8 cellular contexts compared by ENCODE assay signal in genomic region chr2:27118525-27119329, GRCh38. TPM values are rescaled to one million over a fixed set of nuclear protein-coding genes. Genes with fewer than 3 reads are reported as not detected.
DNase-seq lines count a peak whose midpoint lies in the region; ATAC-seq, FAIRE-seq and TF ChIP-seq lines count a peak whose summit lies in the region.

TSS of gene CGREF1 (minus strand) at chr2:27119128. CDS start at chr2:27104366, 14,762 bp downstream.

- TF ChIP-seq POLR2A in HepG2 (IDR thresholded peaks at IDR 0.05; ENCODE audit: insufficient read depth in 1 of 2, low read depth in 2 of 2, low read length in 2 of 2) (no peak), stomach (IDR thresholded peaks at IDR 0.05) (no peak)

- H3K79me2 ChIP-seq in HepG2 (ENCODE audit: insufficient read depth, low read length) = no peaks in the 10 kb centered on the region

- H4K20me1 ChIP-seq in HepG2 (ENCODE audit: insufficient read depth, low read length) = no peaks in the 10 kb centered on the region

- H3K4me3 ChIP-seq in HepG2 (replicated peaks in 1 of 3; ENCODE audit: insufficient read depth in 1 of 3, low read depth in 2 of 3, low read length in 3 of 3) (peak within 1 kb of the TSS; percentile 53 to 82 (median 60)), stomach (peak within 1 kb of the TSS; percentile 44 to 58 (median 50))

- peaks cover 50% of the 10 kb centered on the region for H3K27me3 Mint-ChIP-seq in Calu3 (ENCODE audit: unreplicated experiment)
- peaks cover 71% of the 10 kb centered on the region for H3K27me3 Mint-ChIP-seq in brain

- ATAC-seq in HepG2 = peak; percentile 40
- no peak for ATAC-seq in HG02763 (IDR thresholded peaks at IDR 0.05; ENCODE audit: unreplicated experiment)

- H3K4me2 ChIP-seq in HepG2 (ENCODE audit: low read depth, low read length) = peak within 1 kb of the TSS; percentile 92

- no peak within 1 kb of the TSS for H2AFZ ChIP-seq in HepG2 (ENCODE audit: low read length)

- TF ChIP-seq EP300 in HepG2 (IDR thresholded peaks at IDR 0.05; ENCODE audit: low read depth in 2 of 2, low read length in 2 of 2) = no peak
- no peak for TF ChIP-seq EP300 in HepG2 (CRISPR knock-in tag; IDR thresholded peaks at IDR 0.05; ENCODE audit: borderline replicate concordance)
- TF ChIP-seq EP300 in stomach (IDR thresholded peaks at IDR 0.05) = no peak

- POLR2A ChIA-PET in HepG2 (lab: Yijun Ruan, JAX) = interaction anchor here (0.7 to 1.7 kb wide), 6 partner anchors 11 to 93 kb away, joined by 3 to 11 read pairs (median 4); partner anchors contain the start of genes ATRAID, PREB and SLC5A6

- H3K4me3 Mint-ChIP-seq in Calu3 (ENCODE audit: low read depth, unreplicated experiment) (peak within 1 kb of the TSS; percentile 73), brain (peak within 1 kb of the TSS; percentile 82 to 89 (median 85))

- DNase-seq in Calu3 (peak; percentile 31), MV-4-11 (lab: John Stamatoyannopoulos, UW) (peak; percentile 45), HepG2 (ENCODE audit: low spot score) (no peak), stomach (peak; percentile 45), NCI-H226 (no peak), foreskin melanocyte (no peak)

- H3K36me3 Mint-ChIP-seq in Calu3 (ENCODE audit: insufficient read depth, unreplicated experiment) (peaks cover 19% of the 10 kb centered on the region), brain (no peaks in the 10 kb centered on the region)

- no peak for TF ChIP-seq CTCF in Calu3 (IDR thresholded peaks at IDR 0.05; ENCODE audit: unreplicated experiment)
- no peak for TF ChIP-seq CTCF in brain (conservative IDR thresholded peaks at IDR 0.05)
- peak; percentile 33; the same call in 1 of the 2 replicates for TF ChIP-seq CTCF in HepG2 (CRISPR knock-in tag; IDR thresholded peaks at IDR 0.05)
- TF ChIP-seq CTCF in stomach (IDR thresholded peaks at IDR 0.05) = no peak

- BruUV-seq in Calu3 (replicated peaks; lab: Mats Ljungman, UMichigan) (no TSS peak), HepG2 (replicated peaks; lab: Mats Ljungman, UMichigan) (no TSS peak)

- CTCF ChIA-PET in Calu3 (lab: Charles Lee) = no interaction called here
- CTCF ChIA-PET in HepG2 (lab: Yijun Ruan, JAX; ENCODE audit: low intra/inter-chr PET ratio, low total read pairs) = no interaction called here

- H3K4me1 ChIP-seq in HepG2 (ENCODE audit: insufficient read depth, low read length) (peaks cover 64% of the 10 kb centered on the region), stomach (peaks cover 13 to 28% (median 23%) of the 10 kb centered on the region in 4 donors)

- H3K27ac Mint-ChIP-seq in Calu3 (ENCODE audit: unreplicated experiment) = no peak within 1 kb of the TSS
- peak within 1 kb of the TSS in 3 of 5 experiments; percentile 56 to 86 (median 79) for H3K27ac Mint-ChIP-seq in brain

- H3K9ac ChIP-seq in HepG2 (ENCODE audit: insufficient read depth, low read depth, low read length) = peak within 1 kb of the TSS; percentile 70

- H3K36me3 ChIP-seq in HepG2 (replicated peaks in 1 of 2; ENCODE audit: control insufficient read depth in 1 of 2, insufficient read depth in 2 of 2, low read length in 2 of 2) = no peaks in the 10 kb centered on the region
- no peaks in the 10 kb centered on the region for H3K36me3 ChIP-seq in stomach

- FAIRE-seq in HepG2 (lab: Jason Lieb, UNC) = no peak

- in situ Hi-C loops in HepG2 (cut with HindIII; ENCODE audit: extremely low pct_ligation_motif_present, low pct_unique_long_range_greater_than_20kb) = no loop called here

- WGBS in HepG2 (ENCODE audit: low lambda C conversion rate) = 44% methylated on average over 40 of the region's 84 CpGs
- WGBS in stomach, 5 donors = 2 to 13% (median 4%) methylated on average over 11 to 84 of the region's 84 CpGs

- H3K9me3 ChIP-seq in HepG2 (ENCODE audit: low read length) (no peaks in the 10 kb centered on the region), stomach (no peaks in the 10 kb centered on the region)

- H3K4me1 Mint-ChIP-seq in Calu3 (ENCODE audit: low read depth, unreplicated experiment) (no peaks in the 10 kb centered on the region), brain (peaks cover 26% of the 10 kb centered on the region)

- H3K27me3 ChIP-seq in HepG2 (ENCODE audit: control insufficient read depth in 1 of 2, insufficient read depth in 2 of 2, low read length in 2 of 2) (peaks cover 2 to 40% of the 10 kb centered on the region in 2 experiments; a peak in 4 of 5 replicates), stomach (peaks cover 10 to 39% (median 24%) of the 10 kb centered on the region in 3 donors)

- no peak for TF ChIP-seq RAD21 in HepG2 (CRISPR knock-in tag; IDR thresholded peaks at IDR 0.05)

- intact Hi-C loops in Calu3 (cut with micrococcal nuclease; ENCODE audit: unreplicated experiment) = no loop called here
- intact Hi-C loops in HepG2 (cut with micrococcal nuclease; ENCODE audit: unreplicated experiment) = loop anchor here (5.0 kb wide), 1 partner anchor 74 kb away; no protein-coding TSS in a partner anchor
- intact Hi-C loops in stomach (cut with DNase I; ENCODE audit: low total_unique reads) = no loop called here

- H3K9me3 Mint-ChIP-seq in Calu3 (ENCODE audit: low read depth, unreplicated experiment) (no peaks in the 10 kb centered on the region), brain (peaks cover 0 to 5% (median 2%) of the 10 kb centered on the region in 5 experiments)

- H3K27ac ChIP-seq in HepG2 (ENCODE audit: extremely low read length, insufficient read depth, low read length) (no peak within 1 kb of the TSS), stomach (no peak within 1 kb of the TSS)

TF ChIP-seq in HepG2, 621 proteins besides CTCF, POLR2A, EP300 and RAD21 (continues in another document):
- TF ChIP-seq ASH2L (IDR thresholded peaks at IDR 0.05; ENCODE audit: insufficient read length, low read depth, low read length) (peak; percentile 39), RNF2 (conservative IDR thresholded peaks at IDR 0.05; ENCODE audit: low read depth) (peak; percentile 74), ZNF276 (CRISPR knock-in tag; IDR thresholded peaks at IDR 0.05; ENCODE audit: low read depth) (peak; percentile 87; the same call in 1 of the 2 replicates), MAZ (IDR thresholded peaks at IDR 0.05; ENCODE audit: borderline replicate concordance, low read depth, low read length) (no peak; the same call in 1 of the 2 replicates), MAZ (CRISPR knock-in tag; IDR thresholded peaks at IDR 0.05; ENCODE audit: low read depth) (peak; percentile 59), ZFYVE20 (CRISPR knock-in tag; IDR thresholded peaks at IDR 0.05; ENCODE audit: borderline replicate concordance, low read depth) (peak; percentile 82; the same call in 1 of the 2 replicates), ZSCAN21 (CRISPR knock-in tag; IDR thresholded peaks at IDR 0.05; ENCODE audit: borderline replicate concordance) (peak; percentile 54; the same call in 1 of the 2 replicates), ZC3H13 (CRISPR knock-in tag; IDR thresholded peaks at IDR 0.05) (0 out of 2 replicates have a peak, but pooled peaks have one; percentile 75), ZNF264 (CRISPR knock-in tag; IDR thresholded peaks at IDR 0.05) (no peak)

RNA-seq across cellular contexts. Expression of gene CGREF1, which starts in this region (rescaled TPM):
- total RNA-seq in Calu3 (2022) (3.7 and 9.3 TPM in 2 replicates), HepG2 (2016; rRNA removed; fragmentation: Illumina TruSeq; extraction: Trizol) (7.0 and 13.9 TPM in 2 replicates), stomach (1 to 10 TPM in 3 of 5 donors, not detected in 2; 1.4 to 4.1 (median 2.6) TPM)
- polyA plus RNA-seq in brain (ENCODE audit: insufficient read depth, low read depth, low replicate concordance) (8.4 TPM), HepG2 (2011; rRNA removed) (23.4 and 30.8 TPM in 2 replicates), stomach (1 to 10 TPM; 2.3 to 3.2 (median 2.4) TPM)
- total RNA-seq in HepG2 (2016; cell fraction: cytosol; rRNA removed; fragmentation: Illumina TruSeq; extraction: Trizol; ENCODE audit: low read depth) = 7.2 and 7.6 TPM in 2 replicates
- 6.8 and 14.7 TPM in 2 replicates for total RNA-seq in HepG2 (2016; cell fraction: insoluble cytoplasmic fraction; rRNA removed; fragmentation: Illumina TruSeq; extraction: Trizol)
- 9.9 and 14.3 TPM in 2 replicates for total RNA-seq in HepG2 (2016; cell fraction: membrane; rRNA removed; fragmentation: Illumina TruSeq; extraction: Trizol)
- 11.7 and 13.6 TPM in 2 replicates for total RNA-seq in HepG2 (2016; cell fraction: nucleus; rRNA removed; fragmentation: Illumina TruSeq; extraction: Trizol)
- 26.4 and 27.5 TPM in 2 replicates for polyA plus RNA-seq in HepG2 (2011; cell fraction: cytosol; rRNA removed)
- polyA plus RNA-seq in HepG2 (2011; cell fraction: nucleus; rRNA removed) = 30.3 and 37.8 TPM in 2 replicates
- 29.7 and 31.5 TPM in 2 replicates for polyA plus RNA-seq in HepG2 (2012)
- 9.6 and 11.3 TPM in 2 replicates for polyA plus RNA-seq in HepG2 (2016; cell fraction: cytosol; fragmentation: Illumina TruSeq; extraction: Trizol; ENCODE audit: low read depth)
- 9.2 and 9.7 TPM in 2 replicates for polyA plus RNA-seq in HepG2 (2016; cell fraction: insoluble cytoplasmic fraction; fragmentation: Illumina TruSeq; extraction: Trizol; ENCODE audit: low read depth)
- polyA plus RNA-seq in HepG2 (2016; cell fraction: membrane; fragmentation: Illumina TruSeq; extraction: Trizol; ENCODE audit: low read depth) = 12.0 and 14.2 TPM in 2 replicates
- 23.5 and 24.6 TPM in 2 replicates for polyA plus RNA-seq in HepG2 (2016; cell fraction: nucleus; fragmentation: Illumina TruSeq; extraction: Trizol; ENCODE audit: insufficient read depth, low read depth)
- polyA minus RNA-seq in HepG2 (2011; rRNA and poly(A)+ RNA removed; ENCODE audit: low replicate concordance) = 0.09 and 14.9 TPM in 2 replicates
- polyA minus RNA-seq in HepG2 (2011; cell fraction: cytosol; rRNA and poly(A)+ RNA removed) = 5.9 and 7.1 TPM in 2 replicates
- polyA minus RNA-seq in HepG2 (2011; cell fraction: nucleus; rRNA and poly(A)+ RNA removed) = 10.7 and 13.8 TPM in 2 replicates

Comparison
In these comparisons a context has a peak if more than half of its experiments do, and no peak if none do; other contexts are left out.
1. DNase-seq: peak in Calu3 (single experiment), MV-4-11 (single experiment) and stomach (single experiment); none in HepG2 (single experiment), NCI-H226 (single experiment) and foreskin melanocyte (single experiment).